ENCODE assay signal across 18 cellular contexts in the genomic region with DNA sequence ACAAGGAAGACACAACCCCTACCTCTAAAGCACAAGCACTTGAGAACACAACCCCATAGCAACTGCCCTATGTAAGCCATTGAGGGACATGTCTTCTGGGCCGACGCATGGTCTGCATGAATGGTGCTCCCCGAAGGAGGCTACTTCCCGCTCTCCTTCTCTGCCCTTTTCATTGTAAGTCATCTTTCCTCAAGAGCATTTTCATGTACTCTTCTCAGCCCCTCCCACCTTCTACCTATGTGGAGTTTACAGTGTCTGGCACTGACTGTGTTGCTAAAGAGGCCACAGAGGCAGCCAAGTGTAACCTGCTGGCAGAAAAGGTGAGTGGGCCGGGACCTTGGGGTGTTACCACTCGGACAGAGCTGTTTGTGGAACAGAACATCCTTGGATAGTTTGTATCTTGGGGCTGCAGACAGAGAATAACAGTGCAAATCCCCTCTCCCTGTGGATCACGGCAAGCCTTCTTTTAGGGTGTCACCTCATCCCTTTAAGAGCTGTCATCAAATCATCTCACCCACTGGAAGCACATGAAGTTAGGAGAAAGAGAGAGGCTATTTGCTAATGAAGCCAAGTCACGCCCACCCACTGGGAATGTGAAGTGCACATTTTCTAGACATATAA. TPM values are rescaled to one million over a fixed set of nuclear protein-coding genes. Genes with fewer than 3 reads are reported as not detected.
DNase-seq lines count a peak whose midpoint lies in the region; ATAC-seq and TF ChIP-seq lines count a peak whose summit lies in the region.
"Had no signal": no experiment of that assay in that cellular context is flagged by ENCODE, and none has a peak within 500 bp of the region (broad histone marks: within the 10 kb centered on the region; RNA-seq: fewer than 3 reads in every experiment).

No MANE protein-coding gene starts in this region.

- H3K27me3 Mint-ChIP-seq in GM23338 (ENCODE audit: insufficient read depth, low read depth, poor library complexity) = peaks cover 15% of the 10 kb centered on the region
- peaks cover 44% of the 10 kb centered on the region for H3K27me3 Mint-ChIP-seq in activated T-helper 1 cell treated with anti-CD3 and anti-CD28 coated beads, Interleukin-12 subunit alpha, Interleukin-12 subunit beta, Interleukin-2, Interleukin-4 antibody, amounts not matched to agents 30 ng/mL and 10 ng/mL and 1 ng/mL, durations not matched to agents 14 hours and 24 hours and 36 hours (ENCODE audit: insufficient read depth)
- H3K27me3 Mint-ChIP-seq in activated CD8-positive, alpha-beta memory T cell treated with anti-CD3 and anti-CD28 coated beads, Interleukin-2, amount 10 ng/mL, durations not matched to agents 7 days and 5 days = peaks cover 48% of the 10 kb centered on the region

- intact Hi-C loops in activated T-helper 1 cell treated with anti-CD3 and anti-CD28 coated beads, Interleukin-12 subunit alpha, Interleukin-12 subunit beta, Interleukin-2, Interleukin-4 antibody, amounts not matched to agents 30 ng/mL and 10 ng/mL and 1 ng/mL, durations not matched to agents 14 hours and 24 hours and 36 hours (cut with micrococcal nuclease) = loop anchor here (5.0 kb wide), 3 partner anchors 189 to 941 kb away; a partner anchor contains a TSS

- no peaks in the 10 kb centered on the region for H4K20me1 ChIP-seq in GM23338 (replicated peaks; ENCODE audit: insufficient read depth)

- H2AK5ac ChIP-seq in mesenchymal stem cell (ENCODE audit: low read length, severe bottlenecking) = peak overlapping the region; percentile 72

- H3K14ac ChIP-seq in mesenchymal stem cell (ENCODE audit: low read length in 2 of 2) = no peak overlapping the region

- no peaks in the 10 kb centered on the region for H3F3A ChIP-seq in GM23338 (replicated peaks; ENCODE audit: low read depth)

- H2BK12ac ChIP-seq in mesenchymal stem cell (ENCODE audit: low read length in 2 of 2) = no peak overlapping the region

- H3K4me2 ChIP-seq in GM23338 = no peak overlapping the region
- H3K4me2 ChIP-seq in mesenchymal stem cell (ENCODE audit: low read length, poor library complexity, severe bottlenecking) = no peak overlapping the region
- H3K4me2 ChIP-seq: SK-N-SH had no signal

- no peak for TF ChIP-seq CTCF in GM23338 (conservative IDR thresholded peaks at IDR 0.05; ENCODE audit: low read depth in 2 of 2)
- TF ChIP-seq CTCF in GM13976 (IDR thresholded peaks at IDR 0.05; ENCODE audit: borderline replicate concordance, control extremely low read depth, extremely low read depth, insufficient read depth, missing control alignments) = no peak

- no peak overlapping the region for H3K23ac ChIP-seq in mesenchymal stem cell (ENCODE audit: low read length in 2 of 2)

- H2BK5ac ChIP-seq in mesenchymal stem cell (ENCODE audit: low read depth, low read length, poor library complexity, severe bottlenecking) = no peak overlapping the region

- no peak overlapping the region for H2BK120ac ChIP-seq in mesenchymal stem cell (ENCODE audit: low read depth, low read length)

- H3K27me3 ChIP-seq in GM23338 (ENCODE audit: insufficient read depth) = peaks cover 6% of the 10 kb centered on the region; the same call in 1 of the 2 replicates
- peaks cover 18 to 59% of the 10 kb centered on the region in 2 experiments for H3K27me3 ChIP-seq in mesenchymal stem cell (ENCODE audit: control insufficient read depth in 1 of 2, insufficient read depth in 1 of 2, low read length in 2 of 2)

- no peak overlapping the region for H3K18ac ChIP-seq in mesenchymal stem cell (ENCODE audit: low read depth in 1 of 2, low read length in 2 of 2)

- peaks cover 13% of the 10 kb centered on the region for H3K4me1 Mint-ChIP-seq in GM23338
- H3K4me1 Mint-ChIP-seq in activated T-helper 1 cell treated with anti-CD3 and anti-CD28 coated beads, Interleukin-12 subunit alpha, Interleukin-12 subunit beta, Interleukin-2, Interleukin-4 antibody, amounts not matched to agents 30 ng/mL and 10 ng/mL and 1 ng/mL, durations not matched to agents 14 hours and 24 hours and 36 hours (ENCODE audit: low read depth) = peaks cover 28% of the 10 kb centered on the region
- H3K4me1 Mint-ChIP-seq in activated CD8-positive, alpha-beta memory T cell treated with anti-CD3 and anti-CD28 coated beads, Interleukin-2, amount 10 ng/mL, durations not matched to agents 7 days and 5 days = peaks cover 21% of the 10 kb centered on the region

- no peak overlapping the region for H3K4me3 ChIP-seq in GM23338
- no peak overlapping the region for H3K4me3 ChIP-seq in mesenchymal stem cell (ENCODE audit: insufficient read depth in 1 of 2, low read depth in 1 of 2, low read length in 2 of 2)
- H3K4me3 ChIP-seq: K562, MG63 had no signal

- H2BK15ac ChIP-seq in mesenchymal stem cell (ENCODE audit: low read depth, poor library complexity, severe bottlenecking) = no peak overlapping the region

- H3K27ac ChIP-seq in GM23338 (ENCODE audit: low read depth) (no peak overlapping the region), mesenchymal stem cell (ENCODE audit: low read length, poor library complexity, severe bottlenecking) (no peak overlapping the region)
- H3K27ac ChIP-seq: C4-2B had no signal

- H3K27ac Mint-ChIP-seq in GM23338 = no peak overlapping the region
- H3K27ac Mint-ChIP-seq in activated T-helper 1 cell treated with anti-CD3 and anti-CD28 coated beads, Interleukin-12 subunit alpha, Interleukin-12 subunit beta, Interleukin-2, Interleukin-4 antibody, amounts not matched to agents 30 ng/mL and 10 ng/mL and 1 ng/mL, durations not matched to agents 14 hours and 24 hours and 36 hours = peak overlapping the region; percentile 14
- no peak overlapping the region for H3K27ac Mint-ChIP-seq in activated CD8-positive, alpha-beta memory T cell treated with anti-CD3 and anti-CD28 coated beads, Interleukin-2, amount 10 ng/mL, durations not matched to agents 7 days and 5 days
- H3K27ac Mint-ChIP-seq: HFFc6 had no signal

- H3K9me2 ChIP-seq in GM23338 (ENCODE audit: insufficient read depth) = 0 out of 2 replicates have a peak, but pooled peaks cover 7% of the 10 kb centered on the region
- H3K9me2 ChIP-seq: SK-N-SH had no signal

- no peaks in the 10 kb centered on the region for H3K79me2 ChIP-seq in GM23338 (replicated peaks; ENCODE audit: insufficient read depth)

- CTCF ChIA-PET in activated CD8-positive, alpha-beta memory T cell treated with anti-CD3 and anti-CD28 coated beads, Interleukin-2, amount 10 ng/mL, durations not matched to agents 7 days and 5 days (lab: Charles Lee) = interaction anchor here (1.2 to 8.1 kb wide), 5 partner anchors 7 to 546 kb away, joined by 5 to 106 read pairs (median 11); no protein-coding TSS in a partner anchor

- H3K4me1 ChIP-seq in GM23338 (ENCODE audit: insufficient read depth) = peaks cover 11% of the 10 kb centered on the region
- H3K4me1 ChIP-seq in mesenchymal stem cell (ENCODE audit: control insufficient read depth, insufficient read depth, low read depth, low read length) = peaks cover 12% of the 10 kb centered on the region

- DNase-seq in GM23338 (ENCODE audit: low spot score) (no peak), mesenchymal stem cell (no peak), GM13976 (ENCODE audit: low spot score) (no peak)
- DNase-seq in activated T-helper 1 cell treated with anti-CD3 and anti-CD28 coated beads, Interleukin-12 subunit alpha, Interleukin-12 subunit beta, Interleukin-2, Interleukin-4 antibody, amounts not matched to agents 30 ng/mL and 10 ng/mL and 1 ng/mL, durations not matched to agents 14 hours and 24 hours and 36 hours (ENCODE audit: low spot score) = no peak
- DNase-seq in activated CD8-positive, alpha-beta memory T cell treated with anti-CD3 and anti-CD28 coated beads, Interleukin-2, amount 10 ng/mL, durations not matched to agents 7 days and 5 days = no peak
- DNase-seq: EL; GF-D8; H9; HFFc6; MG63; NCI-H510A treated with DMSO at 0.1 percent for 48 hours; NCI-H748 treated with DMSO at 0.1 percent for 48 hours; NK-92 treated with Interleukin-12 subunit alpha and Interleukin-12 subunit beta, amount 100 ng/mL, for 24 hours; SIG-M5; SK-N-SH had no signal

- 0 out of 2 replicates have a peak overlapping the region, but pooled peaks have one; percentile 74 for H2AFZ ChIP-seq in GM23338
- no peak overlapping the region for H2AFZ ChIP-seq in mesenchymal stem cell (ENCODE audit: low read depth, low read length)

- no peak overlapping the region for H3K4me3 Mint-ChIP-seq in GM23338
- H3K4me3 Mint-ChIP-seq in activated T-helper 1 cell treated with anti-CD3 and anti-CD28 coated beads, Interleukin-12 subunit alpha, Interleukin-12 subunit beta, Interleukin-2, Interleukin-4 antibody, amounts not matched to agents 30 ng/mL and 10 ng/mL and 1 ng/mL, durations not matched to agents 14 hours and 24 hours and 36 hours = no peak overlapping the region
- no peak overlapping the region for H3K4me3 Mint-ChIP-seq in activated CD8-positive, alpha-beta memory T cell treated with anti-CD3 and anti-CD28 coated beads, Interleukin-2, amount 10 ng/mL, durations not matched to agents 7 days and 5 days
- H3K4me3 Mint-ChIP-seq: H9 had no signal

- no peak overlapping the region for H4K91ac ChIP-seq in mesenchymal stem cell (ENCODE audit: low read length)

- H3K79me1 ChIP-seq in mesenchymal stem cell (replicated peaks; ENCODE audit: low read length, poor library complexity, severe bottlenecking) = peaks cover 2% of the 10 kb centered on the region

- no peaks in the 10 kb centered on the region for H3K36me3 ChIP-seq in GM23338 (ENCODE audit: insufficient read depth)
- no peaks in the 10 kb centered on the region for H3K36me3 ChIP-seq in mesenchymal stem cell (ENCODE audit: control insufficient read depth in 1 of 2, insufficient read depth in 2 of 2, low read depth in 1 of 2, low read length in 2 of 2)
- H3K36me3 ChIP-seq: MG63 had no signal

- no peak overlapping the region for H3K9ac ChIP-seq in mesenchymal stem cell (ENCODE audit: low read length)
- H3K9ac ChIP-seq: SK-N-SH had no signal

- H3K36me3 Mint-ChIP-seq in GM23338 (ENCODE audit: low read depth) = no peaks in the 10 kb centered on the region
- peaks cover 1% of the 10 kb centered on the region for H3K36me3 Mint-ChIP-seq in activated T-helper 1 cell treated with anti-CD3 and anti-CD28 coated beads, Interleukin-12 subunit alpha, Interleukin-12 subunit beta, Interleukin-2, Interleukin-4 antibody, amounts not matched to agents 30 ng/mL and 10 ng/mL and 1 ng/mL, durations not matched to agents 14 hours and 24 hours and 36 hours (ENCODE audit: low read depth)
- H3K36me3 Mint-ChIP-seq in activated CD8-positive, alpha-beta memory T cell treated with anti-CD3 and anti-CD28 coated beads, Interleukin-2, amount 10 ng/mL, durations not matched to agents 7 days and 5 days = no peaks in the 10 kb centered on the region

- ATAC-seq in GM23338 = no peak
- ATAC-seq in activated CD8-positive, alpha-beta memory T cell treated with anti-CD3 and anti-CD28 coated beads, Interleukin-2, amount 10 ng/mL, durations not matched to agents 7 days and 5 days = no peak
- ATAC-seq: K562 had no signal

- no peak overlapping the region for H3K4ac ChIP-seq in mesenchymal stem cell (ENCODE audit: low read depth in 1 of 2, low read length in 2 of 2)

- H3K9me3 ChIP-seq in mesenchymal stem cell (ENCODE audit: control insufficient read depth, low read length) = no peaks in the 10 kb centered on the region
- H3K9me3 ChIP-seq: MG63, SK-N-SH had no signal

- H3K9me3 Mint-ChIP-seq in GM23338 = peaks cover 3% of the 10 kb centered on the region; the same call in 1 of the 3 replicates
- no peaks in the 10 kb centered on the region for H3K9me3 Mint-ChIP-seq in activated T-helper 1 cell treated with anti-CD3 and anti-CD28 coated beads, Interleukin-12 subunit alpha, Interleukin-12 subunit beta, Interleukin-2, Interleukin-4 antibody, amounts not matched to agents 30 ng/mL and 10 ng/mL and 1 ng/mL, durations not matched to agents 14 hours and 24 hours and 36 hours
- H3K9me3 Mint-ChIP-seq in activated CD8-positive, alpha-beta memory T cell treated with anti-CD3 and anti-CD28 coated beads, Interleukin-2, amount 10 ng/mL, durations not matched to agents 7 days and 5 days (ENCODE audit: low read depth) = no peaks in the 10 kb centered on the region
- H3K9me3 Mint-ChIP-seq: H9, HFFc6 had no signal

- in situ Hi-C loops in GM13976 (cut with MboI; ENCODE audit: low sequenced_read_pairs, unreplicated experiment) = no loop called here

- 88% methylated on average over 6 of the region's 8 CpGs for WGBS in mesenchymal stem cell

- H4K8ac ChIP-seq in mesenchymal stem cell (ENCODE audit: low read length) = no peak overlapping the region

RNA-seq across cellular contexts. Expression of a gene that starts 5.6 kb away (rescaled TPM):
- total RNA-seq in GM23338 (2014; rRNA removed; shearing (Covaris generic)) = 0.10 TPM in 1 of 2 replicates, not detected in the other
- polyA plus RNA-seq in GM23338 (2016; fragmentation: Nextera tagmentation; extraction: Ambion mirVana) = 0.18 and 0.21 TPM in 2 replicates
- total RNA-seq in activated T-helper 1 cell treated with anti-CD3 and anti-CD28 coated beads, Interleukin-12 subunit alpha, Interleukin-12 subunit beta, Interleukin-2, Interleukin-4 antibody, amounts not matched to agents 30 ng/mL and 10 ng/mL and 1 ng/mL, durations not matched to agents 14 hours and 24 hours and 36 hours = 0.16 TPM in 1 of 2 replicates, not detected in the other
- not detected for polyA plus RNA-seq in mesenchymal stem cell (2013, experiment 1 of 2)
- polyA plus RNA-seq in mesenchymal stem cell (2013, experiment 2 of 2) = not detected
- not detected for total RNA-seq in activated CD8-positive, alpha-beta memory T cell treated with anti-CD3 and anti-CD28 coated beads, Interleukin-2, amount 10 ng/mL, durations not matched to agents 7 days and 5 days
- total RNA-seq: H9, HFFc6, LHCN-M2 had no signal
- polyA plus RNA-seq: K562, SK-N-SH had no signal

RNA-seq across cellular contexts. Expression of a gene that starts 21.8 kb away (rescaled TPM):
- not detected in 2 replicates for total RNA-seq in GM23338 (2014; rRNA removed; shearing (Covaris generic))
- 0.26 TPM in 1 of 2 replicates, not detected in the other for polyA plus RNA-seq in GM23338 (2016; fragmentation: Nextera tagmentation; extraction: Ambion mirVana)
- total RNA-seq in activated T-helper 1 cell treated with anti-CD3 and anti-CD28 coated beads, Interleukin-12 subunit alpha, Interleukin-12 subunit beta, Interleukin-2, Interleukin-4 antibody, amounts not matched to agents 30 ng/mL and 10 ng/mL and 1 ng/mL, durations not matched to agents 14 hours and 24 hours and 36 hours = not detected in 2 replicates
- polyA plus RNA-seq in mesenchymal stem cell (2013, experiment 1 of 2) = not detected
- not detected for polyA plus RNA-seq in mesenchymal stem cell (2013, experiment 2 of 2)
- not detected for total RNA-seq in activated CD8-positive, alpha-beta memory T cell treated with anti-CD3 and anti-CD28 coated beads, Interleukin-2, amount 10 ng/mL, durations not matched to agents 7 days and 5 days
- total RNA-seq: H9, HFFc6, K562 had no signal
- polyA plus RNA-seq: K562 had no signal

RNA-seq across cellular contexts. Expression of a gene that starts 47.4 kb away (rescaled TPM):
- not detected in 2 replicates for total RNA-seq in GM23338 (2014; rRNA removed; shearing (Covaris generic))
- not detected in 2 replicates for polyA plus RNA-seq in GM23338 (2016; fragmentation: Nextera tagmentation; extraction: Ambion mirVana)
- total RNA-seq in activated T-helper 1 cell treated with anti-CD3 and anti-CD28 coated beads, Interleukin-12 subunit alpha, Interleukin-12 subunit beta, Interleukin-2, Interleukin-4 antibody, amounts not matched to agents 30 ng/mL and 10 ng/mL and 1 ng/mL, durations not matched to agents 14 hours and 24 hours and 36 hours = not detected in 2 replicates
- not detected for polyA plus RNA-seq in mesenchymal stem cell (2013, experiment 1 of 2)
- polyA plus RNA-seq in mesenchymal stem cell (2013, experiment 2 of 2) = not detected
- total RNA-seq in activated CD8-positive, alpha-beta memory T cell treated with anti-CD3 and anti-CD28 coated beads, Interleukin-2, amount 10 ng/mL, durations not matched to agents 7 days and 5 days = not detected
- total RNA-seq: H9, HFFc6, K562 had no signal
- polyA plus RNA-seq: K562, SK-N-SH had no signal

RNA-seq across cellular contexts. Expression of a gene that starts 47.9 kb away (rescaled TPM):
- 72.5 and 72.6 TPM in 2 replicates for total RNA-seq in GM23338 (2014; rRNA removed; shearing (Covaris generic))
- polyA plus RNA-seq in GM23338 (2016; fragmentation: Nextera tagmentation; extraction: Ambion mirVana) = 66.3 and 85.6 TPM in 2 replicates
- 71.0 and 75.8 TPM in 2 replicates for total RNA-seq in activated T-helper 1 cell treated with anti-CD3 and anti-CD28 coated beads, Interleukin-12 subunit alpha, Interleukin-12 subunit beta, Interleukin-2, Interleukin-4 antibody, amounts not matched to agents 30 ng/mL and 10 ng/mL and 1 ng/mL, durations not matched to agents 14 hours and 24 hours and 36 hours
- 109 TPM for polyA plus RNA-seq in mesenchymal stem cell (2013, experiment 1 of 2)
- polyA plus RNA-seq in mesenchymal stem cell (2013, experiment 2 of 2) = 111 TPM
- 10 to 100 TPM; 48.6 to 61.3 TPM for total RNA-seq in activated CD8-positive, alpha-beta memory T cell treated with anti-CD3 and anti-CD28 coated beads, Interleukin-2, amount 10 ng/mL, durations not matched to agents 7 days and 5 days

RNA-seq across cellular contexts. Expression of a gene that starts 51.3 kb away (rescaled TPM):
- total RNA-seq in GM23338 (2014; rRNA removed; shearing (Covaris generic)) = 16.7 and 22.6 TPM in 2 replicates
- polyA plus RNA-seq in GM23338 (2016; fragmentation: Nextera tagmentation; extraction: Ambion mirVana) = 5.8 and 7.3 TPM in 2 replicates
- 17.7 and 19.2 TPM in 2 replicates for total RNA-seq in activated T-helper 1 cell treated with anti-CD3 and anti-CD28 coated beads, Interleukin-12 subunit alpha, Interleukin-12 subunit beta, Interleukin-2, Interleukin-4 antibody, amounts not matched to agents 30 ng/mL and 10 ng/mL and 1 ng/mL, durations not matched to agents 14 hours and 24 hours and 36 hours
- polyA plus RNA-seq in mesenchymal stem cell (2013, experiment 1 of 2) = 6.8 TPM
- 6.2 TPM for polyA plus RNA-seq in mesenchymal stem cell (2013, experiment 2 of 2)
- 10 to 100 TPM; 16.6 to 17.5 TPM for total RNA-seq in activated CD8-positive, alpha-beta memory T cell treated with anti-CD3 and anti-CD28 coated beads, Interleukin-2, amount 10 ng/mL, durations not matched to agents 7 days and 5 days
